Comparison of ENCODE assay signal across 1 cellular context in the genomic region with DNA sequence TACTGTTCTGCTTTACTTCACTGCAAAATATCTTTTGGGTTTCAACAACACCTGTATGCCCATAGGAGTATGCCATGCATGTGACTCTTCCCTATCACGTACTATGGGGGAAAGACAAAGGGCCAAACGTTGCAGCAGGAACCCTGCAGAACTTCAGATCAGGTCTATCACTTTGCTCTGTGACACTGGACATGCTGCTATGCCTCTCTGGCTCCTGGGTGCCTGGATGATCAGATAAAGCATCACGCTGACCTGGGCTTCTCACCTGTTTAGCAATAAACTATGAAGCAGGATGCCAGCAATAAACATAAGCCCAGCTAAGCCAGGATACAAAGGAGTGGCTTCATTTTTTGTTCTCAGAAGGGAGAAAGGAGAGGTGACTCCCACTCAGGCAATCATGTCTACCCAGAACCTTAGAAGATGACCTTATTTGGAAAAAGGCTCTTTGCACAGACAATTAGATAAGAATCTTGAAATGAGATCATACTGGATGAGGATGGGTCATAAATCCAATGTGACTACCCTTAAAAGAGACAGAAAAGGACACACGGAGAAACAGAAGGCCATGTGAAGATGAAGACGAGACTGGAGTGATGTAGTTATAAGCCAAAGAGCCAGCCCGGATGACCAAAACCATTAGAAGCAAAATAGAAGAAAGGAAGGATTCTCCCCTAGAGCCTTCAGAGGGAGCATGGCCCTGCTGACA.
TF ChIP-seq lines count a peak whose summit lies in the region.

No MANE protein-coding gene starts in this region.

TF ChIP-seq in IMR-90, 13 proteins besides CTCF, POLR2A, EP300 and RAD21 (continued from another document):
- no peak for TF ChIP-seq ELK1 (IDR thresholded peaks at IDR 0.05; ENCODE audit: borderline replicate concordance, low read depth, low read length)
- no peak for TF ChIP-seq MXI1 (IDR thresholded peaks at IDR 0.05; ENCODE audit: borderline replicate concordance, low read depth, low read length)
- no peak for TF ChIP-seq BHLHE40 (IDR thresholded peaks at IDR 0.05; ENCODE audit: low read depth, low read length)
- no peak for TF ChIP-seq MAZ (IDR thresholded peaks at IDR 0.05; ENCODE audit: borderline replicate concordance, low read depth, low read length)
TF ChIP-seq in IMR-90: peak in this region for 0.
